In genomic region chr13:20903164-20903475, GRCh38 we compare ENCODE assay signal across 8 cellular contexts. TPM values are rescaled to one million over a fixed set of nuclear protein-coding genes. Genes with fewer than 3 reads are reported as not detected.
DNase-seq lines count a peak whose midpoint lies in the region; ATAC-seq and TF ChIP-seq lines count a peak whose summit lies in the region.

No MANE protein-coding gene starts in this region.

- CTCF ChIA-PET in HEK293T (lab: Yijun Ruan, JAX): no interaction called here
- CTCF ChIA-PET in activated CD8-positive, alpha-beta T cell treated with anti-CD3 and anti-CD28 coated beads for 36 hours (lab: Charles Lee): interaction anchor here (1.0 to 1.8 kb wide), 3 partner anchors 21 to 39 kb away, joined by 3 to 6 read pairs (median 3); no protein-coding TSS in a partner anchor

- peaks cover 22% of the 10 kb centered on the region for H3K36me3 Mint-ChIP-seq in activated CD8-positive, alpha-beta T cell treated with anti-CD3 and anti-CD28 coated beads for 36 hours (ENCODE audit: low read depth)

- no peak for ATAC-seq in activated CD8-positive, alpha-beta T cell treated with anti-CD3 and anti-CD28 coated beads for 36 hours
- ATAC-seq in GM21528 (IDR thresholded peaks at IDR 0.05; ENCODE audit: low FRiP score, unreplicated experiment) (no peak), omental fat pad (ENCODE audit: low FRiP score) (no peak)

- DNase-seq in HEK293T (ENCODE audit: extremely low spot score): no peak
- no peak for DNase-seq in activated CD8-positive, alpha-beta T cell treated with anti-CD3 and anti-CD28 coated beads for 36 hours
- no peak for DNase-seq in iPS DF 6.9 (ENCODE audit: low read depth, low spot score)
- DNase-seq in smooth muscle cell (lab: John Stamatoyannopoulos, UW; ENCODE audit: unreplicated experiment): no peak
- DNase-seq in SW 1271 (lab: John Stamatoyannopoulos, UW): no peak
- DNase-seq in ureter (ENCODE audit: low spot score): no peak
- DNase-seq in omental fat pad (ENCODE audit: low spot score): no peak

- H3K4me3 Mint-ChIP-seq in activated CD8-positive, alpha-beta T cell treated with anti-CD3 and anti-CD28 coated beads for 36 hours: peak overlapping the region; percentile 76

- H3K79me2 ChIP-seq in smooth muscle cell (ENCODE audit: low read depth): peaks cover 42% of the 10 kb centered on the region

- H3K9me3 Mint-ChIP-seq in activated CD8-positive, alpha-beta T cell treated with anti-CD3 and anti-CD28 coated beads for 36 hours: no peaks in the 10 kb centered on the region

- no peaks in the 10 kb centered on the region for H3K27me3 Mint-ChIP-seq in activated CD8-positive, alpha-beta T cell treated with anti-CD3 and anti-CD28 coated beads for 36 hours

- POLR2A ChIA-PET in HEK293T (lab: Yijun Ruan, JAX): interaction anchor here (1.0 to 2.4 kb wide), 7 partner anchors 19 to 407 kb away, joined by 3 to 8 read pairs (median 4); no protein-coding TSS in a partner anchor
- POLR2A ChIA-PET in activated CD8-positive, alpha-beta T cell treated with anti-CD3 and anti-CD28 coated beads for 36 hours (lab: Charles Lee): interaction anchor here (0.7 to 1.8 kb wide), 8 partner anchors 9 to 411 kb away, joined by 3 to 6 read pairs (median 4); no protein-coding TSS in a partner anchor

- H3K27ac Mint-ChIP-seq in activated CD8-positive, alpha-beta T cell treated with anti-CD3 and anti-CD28 coated beads for 36 hours: peak overlapping the region; percentile 90

- no peak overlapping the region for H3K27ac ChIP-seq in iPS DF 6.9 (ENCODE audit: low read length)
- H3K27ac ChIP-seq in smooth muscle cell (ENCODE audit: low read depth): peak overlapping the region; percentile 93

- TF ChIP-seq CTCF in activated CD8-positive, alpha-beta T cell treated with anti-CD3 and anti-CD28 coated beads for 36 hours (IDR thresholded peaks at IDR 0.05): no peak
- TF ChIP-seq CTCF in smooth muscle cell (IDR thresholded peaks at IDR 0.05; ENCODE audit: borderline replicate concordance, insufficient read depth, poor library complexity, severe bottlenecking) (no peak), omental fat pad (IDR thresholded peaks at IDR 0.05) (no peak)

- H3K4me3 ChIP-seq in iPS DF 6.9 (ENCODE audit: low read length) (peak overlapping the region; percentile 89; the same call in 1 of the 2 replicates), smooth muscle cell (peak overlapping the region; percentile 87)

- intact Hi-C loops in activated CD8-positive, alpha-beta T cell treated with anti-CD3 and anti-CD28 coated beads for 36 hours (cut with micrococcal nuclease): no loop called here

- H3K27me3 ChIP-seq in iPS DF 6.9 (ENCODE audit: control insufficient read depth, insufficient read depth, low read length) (no peaks in the 10 kb centered on the region), smooth muscle cell (ENCODE audit: low read depth) (no peaks in the 10 kb centered on the region)

- no CpG with 5 or more reads among the region's 14 CpGs for WGBS in iPS DF 6.9 (ENCODE audit: insufficient coverage, insufficient read length)
- 32% methylated on average over 14 of the region's 14 CpGs for WGBS in smooth muscle cell (ENCODE audit: low lambda C conversion rate)

- H3K9me3 ChIP-seq in iPS DF 6.9 (ENCODE audit: control insufficient read depth, insufficient read depth, low read length): no peaks in the 10 kb centered on the region
- H3K9me3 ChIP-seq in smooth muscle cell (replicated peaks; ENCODE audit: low read depth): no peaks in the 10 kb centered on the region

- H3F3A ChIP-seq in smooth muscle cell (ENCODE audit: low read depth): peaks cover 7% of the 10 kb centered on the region

- peaks cover 13% of the 10 kb centered on the region for H4K20me1 ChIP-seq in smooth muscle cell (ENCODE audit: low read depth)

- peak overlapping the region; percentile 95 for H3K9ac ChIP-seq in smooth muscle cell (ENCODE audit: low read depth)

- H3K4me2 ChIP-seq in smooth muscle cell: peak overlapping the region; percentile 99

- peaks cover 28% of the 10 kb centered on the region for H3K4me1 Mint-ChIP-seq in activated CD8-positive, alpha-beta T cell treated with anti-CD3 and anti-CD28 coated beads for 36 hours (ENCODE audit: low read depth)

- no peaks in the 10 kb centered on the region for H3K4me1 ChIP-seq in iPS DF 6.9 (ENCODE audit: control insufficient read depth, insufficient read depth, low read length)
- H3K4me1 ChIP-seq in smooth muscle cell (ENCODE audit: low read depth): peaks cover 12% of the 10 kb centered on the region

- peak overlapping the region; percentile 97 for H2AFZ ChIP-seq in smooth muscle cell (ENCODE audit: low read depth)

- no peaks in the 10 kb centered on the region for H3K36me3 ChIP-seq in iPS DF 6.9 (ENCODE audit: control insufficient read depth, insufficient read depth, low read length)
- H3K36me3 ChIP-seq in smooth muscle cell (ENCODE audit: low read depth): no peaks in the 10 kb centered on the region

TF ChIP-seq in HEK293T, 16 proteins besides CTCF, POLR2A, EP300 and RAD21:
- TF ChIP-seq L3MBTL2 (conservative IDR thresholded peaks at IDR 0.05): peak; percentile 86
- TF ChIP-seq FOXM1 (IDR thresholded peaks at IDR 0.05; ENCODE audit: borderline replicate concordance): no peak

RNA-seq across cellular contexts. Expression of gene XPO4, which starts 0.6 kb away (rescaled TPM):
- total RNA-seq in activated CD8-positive, alpha-beta T cell treated with anti-CD3 and anti-CD28 coated beads for 36 hours: 10 to 100 TPM; 26.6 to 28.0 TPM
- total RNA-seq in smooth muscle cell (16.2 and 17.7 TPM in 2 replicates), ureter (25.6 TPM), omental fat pad (10 to 100 TPM; 14.5 to 24.5 (median 15.1) TPM)
- polyA plus RNA-seq in smooth muscle cell: 3.3 and 3.9 TPM in 2 replicates
